31 cellular contexts compared by ENCODE assay signal in the genomic region with DNA sequence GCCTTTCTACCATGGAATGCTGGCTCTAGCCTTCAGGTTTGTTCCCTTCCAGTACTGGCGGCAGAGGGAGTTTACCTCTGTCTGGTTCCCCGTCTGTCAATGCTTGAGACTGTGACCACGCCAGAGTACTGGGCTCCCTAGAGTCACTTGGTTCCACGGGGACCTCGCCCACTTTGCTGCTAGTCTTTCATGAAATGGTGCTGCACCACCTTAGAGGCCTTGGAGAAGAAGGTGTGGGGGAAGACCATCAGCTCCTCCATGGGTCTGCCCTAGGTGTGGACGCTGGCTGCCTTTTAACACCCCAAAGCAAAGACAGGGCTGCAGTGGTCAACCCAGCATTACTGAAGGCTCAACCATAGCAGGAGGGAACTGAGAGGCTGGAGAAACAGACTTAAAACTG.
"Had no signal": no experiment of that assay in that cellular context is flagged by ENCODE, and none has a peak within 500 bp of the region (broad histone marks: within the 10 kb centered on the region; RNA-seq: fewer than 3 reads in every experiment).

No MANE protein-coding gene starts in this region.

- H3K27ac Mint-ChIP-seq: immature natural killer cell; mesothelial cell of epicardium; naive B cell; natural killer cell; nephron progenitor cell; stimulated activated effector memory CD8-positive, alpha-beta T cell treated with anti-CD3 and anti-CD28 coated beads, Interleukin-12 subunit alpha, Interleukin-12 subunit beta, amount 100 ng/mL, for 72 hours; stimulated activated naive CD8-positive, alpha-beta T cell treated with anti-CD3 and anti-CD28 coated beads, Interleukin-15, Interleukin-2, amounts not matched to agents 100 ng/mL and 50 ng/mL, for 24 hours; type B pancreatic cell had no signal

- DNase-seq: hypothalamus; immature natural killer cell; kidney; left colon; left lung; lower lobe of right lung; mammary epithelial cell; mesenchymal stem cell; naive B cell; natural killer cell; nephron progenitor cell; occipital lobe; right lobe of liver; stimulated activated CD4-positive, alpha-beta T cell treated with anti-CD3 and anti-CD28 coated beads, Interleukin-12 subunit alpha, Interleukin-12 subunit beta, amount 100 ng/mL, for 4 hours; stimulated activated CD4-positive, alpha-beta T cell treated with anti-CD3 and anti-CD28 coated beads, Interleukin-15, amount 100 ng/mL, for 24 hours; stimulated activated CD4-positive, alpha-beta T cell treated with anti-CD3 and anti-CD28 coated beads, Interleukin-2, amount 100 ng/mL, for 24 hours; stimulated activated CD4-positive, alpha-beta T cell treated with anti-CD3 and anti-CD28 coated beads, Interleukin-4, amount 100 ng/mL, for 24 hours; stimulated activated naive CD4-positive, alpha-beta T cell; substantia nigra; uterus had no signal

- H3K4me2 ChIP-seq: neural progenitor cell had no signal

- H3K4me3 ChIP-seq: left lung, lower lobe of right lung, neural progenitor cell, right atrium auricular region, right lobe of liver, skin epidermis, tibial nerve, uterus had no signal

- H3K9ac ChIP-seq: neural progenitor cell, parathyroid adenoma had no signal

- H3K36me3 Mint-ChIP-seq: immature natural killer cell; mesothelial cell of epicardium; naive B cell; natural killer cell; neural progenitor cell; stimulated activated effector memory CD8-positive, alpha-beta T cell treated with anti-CD3 and anti-CD28 coated beads, Interleukin-12 subunit alpha, Interleukin-12 subunit beta, amount 100 ng/mL, for 72 hours; type B pancreatic cell had no signal

- ATAC-seq: left colon; left lung; lower lobe of right lung; natural killer cell; right lobe of liver; stimulated activated effector memory CD8-positive, alpha-beta T cell treated with anti-CD3 and anti-CD28 coated beads, Interleukin-12 subunit alpha, Interleukin-12 subunit beta, amount 100 ng/mL, for 72 hours had no signal

- H3K79me2 ChIP-seq: parathyroid adenoma had no signal

- H3K4me3 Mint-ChIP-seq: immature natural killer cell; mesothelial cell of epicardium; naive B cell; natural killer cell; nephron progenitor cell; neural progenitor cell; stimulated activated effector memory CD8-positive, alpha-beta T cell treated with anti-CD3 and anti-CD28 coated beads, Interleukin-12 subunit alpha, Interleukin-12 subunit beta, amount 100 ng/mL, for 72 hours; stimulated activated naive CD8-positive, alpha-beta T cell treated with anti-CD3 and anti-CD28 coated beads, Interleukin-15, Interleukin-2, amounts not matched to agents 100 ng/mL and 50 ng/mL, for 24 hours; type B pancreatic cell had no signal

- H3K4me1 Mint-ChIP-seq: immature natural killer cell; mesothelial cell of epicardium; natural killer cell; nephron progenitor cell; stimulated activated effector memory CD8-positive, alpha-beta T cell treated with anti-CD3 and anti-CD28 coated beads, Interleukin-12 subunit alpha, Interleukin-12 subunit beta, amount 100 ng/mL, for 72 hours had no signal

- FAIRE-seq: islet of Langerhans, kidney had no signal

- H3K36me3 ChIP-seq: left lung, lower lobe of right lung, neural progenitor cell, neutrophil, right atrium auricular region, right lobe of liver, tibial nerve, uterus had no signal

- H3K27ac ChIP-seq: left lung, lower lobe of right lung, neural progenitor cell, neutrophil, parathyroid adenoma, right atrium auricular region, right lobe of liver, skin epidermis, tibial nerve, uterus had no signal

- H2AFZ ChIP-seq: neural progenitor cell, parathyroid adenoma had no signal

- H3K4me1 ChIP-seq: neural progenitor cell, parathyroid adenoma, right atrium auricular region, right lobe of liver, tibial nerve, uterus had no signal

- H3K27me3 ChIP-seq: left lung, neural progenitor cell, neutrophil, right atrium auricular region, right lobe of liver, tibial nerve, uterus had no signal

- H3K9me3 ChIP-seq: left lung, lower lobe of right lung, neutrophil, right atrium auricular region, right lobe of liver, tibial nerve, uterus had no signal

- H3K9me3 Mint-ChIP-seq: mesothelial cell of epicardium; natural killer cell; nephron progenitor cell; neural progenitor cell; stimulated activated effector memory CD8-positive, alpha-beta T cell treated with anti-CD3 and anti-CD28 coated beads, Interleukin-12 subunit alpha, Interleukin-12 subunit beta, amount 100 ng/mL, for 72 hours; stimulated activated naive CD8-positive, alpha-beta T cell treated with anti-CD3 and anti-CD28 coated beads, Interleukin-15, Interleukin-2, amounts not matched to agents 100 ng/mL and 50 ng/mL, for 24 hours had no signal
